Comparison of ENCODE assay signal across 20 cellular contexts in genomic region chr4:55907469-55907868, GRCh38. TPM values are rescaled to one million over a fixed set of nuclear protein-coding genes. Genes with fewer than 3 reads are reported as not detected.
DNase-seq lines count a peak whose midpoint lies in the region; ATAC-seq and TF ChIP-seq lines count a peak whose summit lies in the region.
"Had no signal": no experiment of that assay in that cellular context is flagged by ENCODE, and none has a peak within 500 bp of the region (broad histone marks: within the 10 kb centered on the region; RNA-seq: fewer than 3 reads in every experiment).

No MANE protein-coding gene starts in this region.

- H3K4me3 ChIP-seq in HCT116 (replicated peaks in 1 of 2; ENCODE audit: low read depth in 1 of 2, low read length in 2 of 2): peak overlapping the region in 1 of 2 experiments; percentile 7; a peak in 1 of 4 replicates
- H3K4me3 ChIP-seq in uterus: no peak overlapping the region
- H3K4me3 ChIP-seq: GM23338, sigmoid colon had no signal

- TF ChIP-seq POLR2A in HCT116 (IDR thresholded peaks at IDR 0.05; ENCODE audit: borderline replicate concordance, extremely low read depth, insufficient read depth, insufficient read length) (no peak), uterus (IDR thresholded peaks at IDR 0.05) (no peak)

- no peaks in the 10 kb centered on the region for H3K27me3 ChIP-seq in HCT116 (ENCODE audit: insufficient read depth, low read length)
- H3K27me3 ChIP-seq in uterus: no peaks in the 10 kb centered on the region
- H3K27me3 ChIP-seq: sigmoid colon had no signal

- no peak overlapping the region for H3K27ac ChIP-seq in HCT116 (ENCODE audit: low read depth, low read length)
- no peak overlapping the region for H3K27ac ChIP-seq in uterus
- H3K27ac ChIP-seq in RWPE1: no peak overlapping the region
- H3K27ac ChIP-seq: HL-60, sigmoid colon had no signal

- H3K4me1 Mint-ChIP-seq in activated naive CD4-positive, alpha-beta T cell treated with anti-CD3 and anti-CD28 coated beads for 36 hours (ENCODE audit: low read depth): peaks cover 31% of the 10 kb centered on the region
- H3K4me1 Mint-ChIP-seq in activated T-helper 1 cell treated with anti-CD3 and anti-CD28 coated beads, Interleukin-12 subunit alpha, Interleukin-12 subunit beta, Interleukin-2, Interleukin-4 antibody, amounts not matched to agents 30 ng/mL and 10 ng/mL and 1 ng/mL, durations not matched to agents 14 hours and 24 hours and 36 hours (ENCODE audit: low read depth): peaks cover 15% of the 10 kb centered on the region
- peaks cover 4 to 19% (median 11%) of the 10 kb centered on the region in 4 donors for H3K4me1 Mint-ChIP-seq in naive thymus-derived CD8-positive, alpha-beta T cell
- H3K4me1 Mint-ChIP-seq: GM23338 had no signal

- no peaks in the 10 kb centered on the region for H3K27me3 Mint-ChIP-seq in activated naive CD4-positive, alpha-beta T cell treated with anti-CD3 and anti-CD28 coated beads for 36 hours (ENCODE audit: low read depth)
- no peaks in the 10 kb centered on the region for H3K27me3 Mint-ChIP-seq in activated T-helper 1 cell treated with anti-CD3 and anti-CD28 coated beads, Interleukin-12 subunit alpha, Interleukin-12 subunit beta, Interleukin-2, Interleukin-4 antibody, amounts not matched to agents 30 ng/mL and 10 ng/mL and 1 ng/mL, durations not matched to agents 14 hours and 24 hours and 36 hours (ENCODE audit: insufficient read depth)
- H3K27me3 Mint-ChIP-seq in naive thymus-derived CD8-positive, alpha-beta T cell: no peaks in the 10 kb centered on the region

- H3K4me2 ChIP-seq in HCT116 (ENCODE audit: low read length): peak overlapping the region; percentile 55
- H3K4me2 ChIP-seq: GM23338 had no signal

- POLR2A ChIA-PET in HCT116 (lab: Charles Lee): no interaction called here
- POLR2A ChIA-PET in naive thymus-derived CD8-positive, alpha-beta T cell (lab: Charles Lee): no interaction called here
- POLR2A ChIA-PET in RWPE1 (lab: Yijun Ruan, JAX; ENCODE audit: low non-redundant PET): no interaction called here

- 0 out of 2 replicates have a peak overlapping the region, but pooled peaks have one; percentile 7 for H3K9ac ChIP-seq in HCT116 (ENCODE audit: low read length)

- H3K4me1 ChIP-seq in HCT116 (ENCODE audit: control insufficient read depth in 1 of 2, insufficient read depth in 2 of 2, low read length in 2 of 2) (peaks cover 3 to 22% of the 10 kb centered on the region in 2 experiments; a peak in 3 of 4 replicates), uterus (no peaks in the 10 kb centered on the region)
- H3K4me1 ChIP-seq: sigmoid colon had no signal

- ATAC-seq in HCT116 (no peak), HG02981 (IDR thresholded peaks at IDR 0.05; ENCODE audit: unreplicated experiment) (no peak)
- ATAC-seq in naive thymus-derived CD8-positive, alpha-beta T cell: no peak
- ATAC-seq: GM23338 had no signal

- no peaks in the 10 kb centered on the region for H3K9me3 ChIP-seq in HCT116 (ENCODE audit: control insufficient read depth in 1 of 2, insufficient read depth in 1 of 2, low read depth in 1 of 2, low read length in 2 of 2)
- no peaks in the 10 kb centered on the region for H3K9me3 ChIP-seq in uterus
- H3K9me3 ChIP-seq: sigmoid colon had no signal

- H2AFZ ChIP-seq in HCT116 (ENCODE audit: low read depth, low read length, poor library complexity, severe bottlenecking): no peak overlapping the region
- H2AFZ ChIP-seq: GM23338 had no signal

- H3K27ac Mint-ChIP-seq in activated naive CD4-positive, alpha-beta T cell treated with anti-CD3 and anti-CD28 coated beads for 36 hours: peak overlapping the region; percentile 69
- H3K27ac Mint-ChIP-seq in activated T-helper 1 cell treated with anti-CD3 and anti-CD28 coated beads, Interleukin-12 subunit alpha, Interleukin-12 subunit beta, Interleukin-2, Interleukin-4 antibody, amounts not matched to agents 30 ng/mL and 10 ng/mL and 1 ng/mL, durations not matched to agents 14 hours and 24 hours and 36 hours: peak overlapping the region; percentile 25
- peak overlapping the region in 6 of 10 donors; percentile 33 to 80 (median 56) for H3K27ac Mint-ChIP-seq in naive thymus-derived CD8-positive, alpha-beta T cell
- H3K27ac Mint-ChIP-seq: GM23338 had no signal

- TF ChIP-seq CTCF in HCT116 (IDR thresholded peaks at IDR 0.05 in 2 of 3, conservative IDR thresholded peaks at IDR 0.05 in 1 of 3; ENCODE audit: borderline replicate concordance in 1 of 3, insufficient read depth in 1 of 3, low read depth in 2 of 3, low read length in 2 of 3) (no peak), uterus (IDR thresholded peaks at IDR 0.05) (no peak), RWPE1 (conservative IDR thresholded peaks at IDR 0.05; ENCODE audit: low read depth) (no peak)

- H3K4me3 Mint-ChIP-seq in activated naive CD4-positive, alpha-beta T cell treated with anti-CD3 and anti-CD28 coated beads for 36 hours: no peak overlapping the region
- H3K4me3 Mint-ChIP-seq in activated T-helper 1 cell treated with anti-CD3 and anti-CD28 coated beads, Interleukin-12 subunit alpha, Interleukin-12 subunit beta, Interleukin-2, Interleukin-4 antibody, amounts not matched to agents 30 ng/mL and 10 ng/mL and 1 ng/mL, durations not matched to agents 14 hours and 24 hours and 36 hours: no peak overlapping the region
- H3K4me3 Mint-ChIP-seq in naive thymus-derived CD8-positive, alpha-beta T cell: peak overlapping the region in 8 of 10 donors; percentile 3 to 64 (median 30)
- H3K4me3 Mint-ChIP-seq: GM23338 had no signal

- no peaks in the 10 kb centered on the region for H3K79me2 ChIP-seq in HCT116 (ENCODE audit: insufficient read depth, low read length)

- RAD21 ChIA-PET in HCT116 (lab: Charles Lee; ENCODE audit: low non-redundant PET in 1 of 2, low total read pairs in 2 of 2, uncharacterized antibody in 2 of 2, unreplicated experiment in 2 of 2): no interaction called here

- no TSS peak for BruUV-seq in HCT116 (replicated peaks; lab: Mats Ljungman, UMichigan)

- CTCF ChIA-PET in activated naive CD4-positive, alpha-beta T cell treated with anti-CD3 and anti-CD28 coated beads for 36 hours (lab: Charles Lee): no interaction called here
- CTCF ChIA-PET in HCT116 (lab: Charles Lee): no interaction called here
- CTCF ChIA-PET in RWPE1 (lab: Yijun Ruan, JAX): no interaction called here

- DNase-seq in activated naive CD4-positive, alpha-beta T cell treated with anti-CD3 and anti-CD28 coated beads for 36 hours: no peak
- DNase-seq in activated naive CD4-positive, alpha-beta T cell treated with Interleukin-2 at 50 U/mL for 16 hours: no peak
- DNase-seq in HCT116 (ENCODE audit: low read depth, low spot score) (no peak), uterus (no peak), RWPE1 (ENCODE audit: low spot score) (no peak)
- no peak for DNase-seq in activated T-helper 1 cell treated with anti-CD3 and anti-CD28 coated beads, Interleukin-12 subunit alpha, Interleukin-12 subunit beta, Interleukin-2, Interleukin-4 antibody, amounts not matched to agents 30 ng/mL and 10 ng/mL and 1 ng/mL, durations not matched to agents 14 hours and 24 hours and 36 hours (ENCODE audit: low spot score)
- no peak for DNase-seq in naive thymus-derived CD8-positive, alpha-beta T cell
- DNase-seq: activated CD4-positive, alpha-beta T cell treated with anti-CD3 and anti-CD28 coated beads for 1 hour; amniotic stem cell; caudate nucleus; head of caudate nucleus; NCI-H2081; NCI-H524; occipital lobe; SIG-M5; sigmoid colon; T-helper 9 cell had no signal

- no peaks in the 10 kb centered on the region for H3K9me2 ChIP-seq in HCT116 (ENCODE audit: insufficient read depth)

- TF ChIP-seq RAD21 in HCT116 (IDR thresholded peaks at IDR 0.05; ENCODE audit: low read depth): no peak

- no peaks in the 10 kb centered on the region for H4K20me1 ChIP-seq in HCT116 (ENCODE audit: insufficient read depth)

- no peaks in the 10 kb centered on the region for H3K9me3 Mint-ChIP-seq in activated naive CD4-positive, alpha-beta T cell treated with anti-CD3 and anti-CD28 coated beads for 36 hours
- H3K9me3 Mint-ChIP-seq in activated T-helper 1 cell treated with anti-CD3 and anti-CD28 coated beads, Interleukin-12 subunit alpha, Interleukin-12 subunit beta, Interleukin-2, Interleukin-4 antibody, amounts not matched to agents 30 ng/mL and 10 ng/mL and 1 ng/mL, durations not matched to agents 14 hours and 24 hours and 36 hours: no peaks in the 10 kb centered on the region
- H3K9me3 Mint-ChIP-seq in naive thymus-derived CD8-positive, alpha-beta T cell: no peaks in the 10 kb centered on the region
- H3K9me3 Mint-ChIP-seq: GM23338 had no signal

- H3K36me3 Mint-ChIP-seq in activated naive CD4-positive, alpha-beta T cell treated with anti-CD3 and anti-CD28 coated beads for 36 hours (ENCODE audit: low read depth): peaks cover 9% of the 10 kb centered on the region
- peaks cover 11% of the 10 kb centered on the region for H3K36me3 Mint-ChIP-seq in activated T-helper 1 cell treated with anti-CD3 and anti-CD28 coated beads, Interleukin-12 subunit alpha, Interleukin-12 subunit beta, Interleukin-2, Interleukin-4 antibody, amounts not matched to agents 30 ng/mL and 10 ng/mL and 1 ng/mL, durations not matched to agents 14 hours and 24 hours and 36 hours (ENCODE audit: low read depth)
- H3K36me3 Mint-ChIP-seq in naive thymus-derived CD8-positive, alpha-beta T cell: peaks cover 0 to 21% (median 5%) of the 10 kb centered on the region in 3 donors

- H3K36me3 ChIP-seq in HCT116 (ENCODE audit: control insufficient read depth in 1 of 2, insufficient read depth in 2 of 2, low read length in 2 of 2): no peaks in the 10 kb centered on the region; a peak in 1 of 4 replicates
- no peaks in the 10 kb centered on the region for H3K36me3 ChIP-seq in uterus

- intact Hi-C loops in activated naive CD4-positive, alpha-beta T cell treated with anti-CD3 and anti-CD28 coated beads for 36 hours (cut with micrococcal nuclease): loop anchor here (1.0 kb wide), 2 partner anchors 41 to 54 kb away; partner anchors contain the start of genes CEP135 and EXOC1
- intact Hi-C loops in HCT116 (cut with micrococcal nuclease) (no loop called here), uterus (cut with DNase I; ENCODE audit: low total_unique reads) (no loop called here)
- intact Hi-C loops in activated T-helper 1 cell treated with anti-CD3 and anti-CD28 coated beads, Interleukin-12 subunit alpha, Interleukin-12 subunit beta, Interleukin-2, Interleukin-4 antibody, amounts not matched to agents 30 ng/mL and 10 ng/mL and 1 ng/mL, durations not matched to agents 14 hours and 24 hours and 36 hours (cut with micrococcal nuclease): loop anchor here (1.0 to 5.0 kb wide), 2 partner anchors 41 to 395 kb away; partner anchors contain the start of gene CEP135

RNA-seq across cellular contexts. Expression of gene CEP135, which starts 41.3 kb away (rescaled TPM):
- total RNA-seq in activated naive CD4-positive, alpha-beta T cell treated with anti-CD3 and anti-CD28 coated beads for 36 hours: 10 to 100 TPM; 18.6 to 19.4 TPM
- 10.9 TPM for total RNA-seq in HCT116 (2021; ENCODE audit: unreplicated experiment)
- 2.2 and 2.7 TPM in 2 replicates for polyA plus RNA-seq in HCT116 (2012)
- 19.3 and 19.9 TPM in 2 replicates for total RNA-seq in activated T-helper 1 cell treated with anti-CD3 and anti-CD28 coated beads, Interleukin-12 subunit alpha, Interleukin-12 subunit beta, Interleukin-2, Interleukin-4 antibody, amounts not matched to agents 30 ng/mL and 10 ng/mL and 1 ng/mL, durations not matched to agents 14 hours and 24 hours and 36 hours
- total RNA-seq in naive thymus-derived CD8-positive, alpha-beta T cell: 10 to 100 TPM; 25.9 to 31.5 TPM
- polyA plus RNA-seq in naive thymus-derived CD8-positive, alpha-beta T cell: 10 to 100 TPM in 1 of 3 donors, 1 to 10 TPM in 2; 7.9 to 13.8 (median 8.3) TPM
- total RNA-seq in uterus: 10 to 100 TPM in 2 of 4 donors, 1 to 10 TPM in 2; 5.3 to 27.1 (median 8.4) TPM

RNA-seq across cellular contexts. Expression of gene EXOC1, which starts 54.0 kb away (rescaled TPM):
- 10 to 100 TPM; 18.7 to 21.9 TPM for total RNA-seq in activated naive CD4-positive, alpha-beta T cell treated with anti-CD3 and anti-CD28 coated beads for 36 hours
- total RNA-seq in HCT116 (2021; ENCODE audit: unreplicated experiment): 17.6 TPM
- 7.4 and 8.9 TPM in 2 replicates for polyA plus RNA-seq in HCT116 (2012)
- total RNA-seq in activated T-helper 1 cell treated with anti-CD3 and anti-CD28 coated beads, Interleukin-12 subunit alpha, Interleukin-12 subunit beta, Interleukin-2, Interleukin-4 antibody, amounts not matched to agents 30 ng/mL and 10 ng/mL and 1 ng/mL, durations not matched to agents 14 hours and 24 hours and 36 hours: 18.3 and 18.8 TPM in 2 replicates
- total RNA-seq in naive thymus-derived CD8-positive, alpha-beta T cell: 10 to 100 TPM; 41.3 to 41.9 TPM
- 10 to 100 TPM in 2 of 3 donors, 1 to 10 TPM in 1; 5.8 to 14.6 (median 13.1) TPM for polyA plus RNA-seq in naive thymus-derived CD8-positive, alpha-beta T cell
- total RNA-seq in uterus: 10 to 100 TPM; 14.7 to 59.9 (median 33.8) TPM

Comparison
In these comparisons a context has a peak if more than half of its experiments do, and no peak if none do; other contexts are left out.
1. H3K4me3 Mint-ChIP-seq: peak in naive thymus-derived CD8-positive, alpha-beta T cell (8 of 10); none in activated naive CD4-positive, alpha-beta T cell treated with anti-CD3 and anti-CD28 coated beads for 36 hours (single experiment) and activated T-helper 1 cell treated with anti-CD3 and anti-CD28 coated beads, Interleukin-12 subunit alpha, Interleukin-12 subunit beta, Interleukin-2, Interleukin-4 antibody, amounts not matched to agents 30 ng/mL and 10 ng/mL and 1 ng/mL, durations not matched to agents 14 hours and 24 hours and 36 hours (single experiment).
2. intact Hi-C loops: an anchor here in activated naive CD4-positive, alpha-beta T cell treated with anti-CD3 and anti-CD28 coated beads for 36 hours (1.0 kb wide) and activated T-helper 1 cell treated with anti-CD3 and anti-CD28 coated beads, Interleukin-12 subunit alpha, Interleukin-12 subunit beta, Interleukin-2, Interleukin-4 antibody, amounts not matched to agents 30 ng/mL and 10 ng/mL and 1 ng/mL, durations not matched to agents 14 hours and 24 hours and 36 hours (1.0 to 5.0 kb wide); none called in HCT116 and uterus.
3. Peak in every context shown above with its lines, with median percentiles within 50 percentile points of each other: H3K27ac Mint-ChIP-seq.